Comparison of ENCODE assay signal across 27 cellular contexts in genomic region chr12:18222699-18223098, GRCh38. TPM values are rescaled to one million over a fixed set of nuclear protein-coding genes. Genes with fewer than 3 reads are reported as not detected.
"Had no signal": no experiment of that assay in that cellular context is flagged by ENCODE, and none has a peak within 500 bp of the region (broad histone marks: within the 10 kb centered on the region; RNA-seq: fewer than 3 reads in every experiment).

No MANE protein-coding gene starts in this region.

- H3K36me3 ChIP-seq: colonic mucosa, esophagus squamous epithelium, gastrocnemius medialis, heart right ventricle, left ventricle myocardium inferior, lower lobe of right lung had no signal

- H3K9me3 ChIP-seq: colonic mucosa, esophagus squamous epithelium, gastrocnemius medialis, heart right ventricle, left ventricle myocardium inferior, lower lobe of right lung, mucosa of descending colon had no signal

- H3K4me1 ChIP-seq: colonic mucosa, esophagus squamous epithelium, gastrocnemius medialis, heart right ventricle, left ventricle myocardium inferior, lower lobe of right lung had no signal

- H3K4me3 ChIP-seq: colonic mucosa, esophagus squamous epithelium, gastrocnemius medialis, heart right ventricle, left ventricle myocardium inferior, lower lobe of right lung, mucosa of descending colon had no signal

- H3K27ac ChIP-seq: colonic mucosa, epithelial cell of prostate, esophagus squamous epithelium, gastrocnemius medialis, heart right ventricle, left ventricle myocardium inferior, lower lobe of right lung had no signal

- FAIRE-seq: endometrium, islet of Langerhans, keratinocyte had no signal

- H3K27me3 ChIP-seq: colonic mucosa, esophagus squamous epithelium, gastrocnemius medialis, heart right ventricle had no signal

- ATAC-seq: effector memory CD8-positive, alpha-beta T cell; esophagus mucosa; gastrocnemius medialis; heart right ventricle; left cardiac atrium; lower lobe of right lung; mucosa of descending colon had no signal

- DNase-seq: colonic mucosa; cortex of kidney; effector CD8-positive, alpha-beta T cell; effector memory CD8-positive, alpha-beta T cell; endodermal cell; erythroblast; esophagus squamous epithelium; foreskin fibroblast; foreskin melanocyte; gastrocnemius medialis; glutamatergic neuron; head of caudate nucleus; heart right ventricle; hippocampal formation; left cardiac atrium; left ventricle myocardium inferior; lower lobe of right lung; mesenchymal stem cell; mucosa of descending colon; naive B cell had no signal

RNA-seq across cellular contexts. Expression of gene PIK3C2G, which starts 38.6 kb away (rescaled TPM):
- total RNA-seq: endodermal cell, glomerular endothelial cell, heart right ventricle, left cardiac atrium, left ventricle myocardium inferior, myocyte had no signal
- polyA plus RNA-seq: heart right ventricle had no signal
